8 cellular contexts compared by ENCODE assay signal in genomic region chr17:7856840-7857723, GRCh38. TPM values are rescaled to one million over a fixed set of nuclear protein-coding genes. Genes with fewer than 3 reads are reported as not detected.
A peak's percentile ranks its signal among the peaks of the same experiment; 100 is the strongest.
DNase-seq lines count a peak whose midpoint lies in the region; ATAC-seq and TF ChIP-seq lines count a peak whose summit lies in the region.

NAA38 (minus strand) TSS chr17:7857559; CDS start chr17:7857463, 96 bp downstream.

- H3K79me2 ChIP-seq in PC-9 (ENCODE audit: low read depth), result peaks cover 18% of the 10 kb centered on the region

- intact Hi-C loops in PC-9 (cut with micrococcal nuclease; ENCODE audit: unreplicated experiment) (loop anchor here (1.0 to 10.0 kb wide), 6 partner anchors 13 to 272 kb away; partner anchors contain the start of gene MPDU1), esophagus muscularis mucosa (cut with DNase I) (no loop called here)

- H3K36me3 Mint-ChIP-seq in activated T-cell treated with anti-CD3 and anti-CD28 coated beads, Interleukin-2, amount 50 U/mL, for 24 hours (ENCODE audit: low read depth), result peaks cover 40% of the 10 kb centered on the region

- peaks cover 35% of the 10 kb centered on the region for H3K4me1 Mint-ChIP-seq in activated T-cell treated with anti-CD3 and anti-CD28 coated beads, Interleukin-2, amount 50 U/mL, for 24 hours (ENCODE audit: low read depth)

- H3K27ac ChIP-seq in PC-9 (peak within 1 kb of the TSS; percentile 79), esophagus muscularis mucosa (replicated peaks in 1 of 4) (peak within 1 kb of the TSS; percentile 91 to 95 (median 94))

- H3K4me3 ChIP-seq in PC-9 (peak within 1 kb of the TSS; percentile 97), esophagus muscularis mucosa (peak within 1 kb of the TSS; percentile 69 to 76 (median 74))

- in situ Hi-C loops in KBM-7 (cut with MboI; ENCODE audit: low pct_unique_long_range_greater_than_20kb, low sequenced_read_pairs), result no loop called here

- H3K9me3 Mint-ChIP-seq in activated T-cell treated with anti-CD3 and anti-CD28 coated beads, Interleukin-2, amount 50 U/mL, for 24 hours, result no peaks in the 10 kb centered on the region

- peak; percentile 57 for ATAC-seq in GM21717 (IDR thresholded peaks at IDR 0.05; ENCODE audit: unreplicated experiment)

- H3K9me2 ChIP-seq in PC-9 (ENCODE audit: insufficient read depth), result no peaks in the 10 kb centered on the region

- TF ChIP-seq EP300 in esophagus muscularis mucosa (IDR thresholded peaks at IDR 0.05), result no peak

- peak within 1 kb of the TSS; percentile 97 for H3K4me2 ChIP-seq in PC-9

- CTCF ChIA-PET in PC-9 (lab: Charles Lee), result interaction anchor here (1.1 to 1.5 kb wide), 2 partner anchors 12 to 22 kb away, joined by 7 to 12 read pairs; no protein-coding TSS in a partner anchor

- no peaks in the 10 kb centered on the region for H4K20me1 ChIP-seq in PC-9 (ENCODE audit: insufficient read depth)

- H3K4me3 Mint-ChIP-seq in activated T-cell treated with anti-CD3 and anti-CD28 coated beads, Interleukin-2, amount 50 U/mL, for 24 hours, result no peak within 1 kb of the TSS

- H3K9me3 ChIP-seq in PC-9 (ENCODE audit: insufficient read depth, low read depth) (no peaks in the 10 kb centered on the region), esophagus muscularis mucosa (no peaks in the 10 kb centered on the region)

- peaks cover 11% of the 10 kb centered on the region for H3F3A ChIP-seq in PC-9 (ENCODE audit: insufficient read depth, low read depth)

- H3K27me3 ChIP-seq in PC-9 (ENCODE audit: insufficient read depth, low read depth), result no peaks in the 10 kb centered on the region
- H3K27me3 ChIP-seq in esophagus muscularis mucosa, result no peaks in the 10 kb centered on the region

- peaks cover 13% of the 10 kb centered on the region for H3K4me1 ChIP-seq in PC-9 (replicated peaks; ENCODE audit: insufficient read depth)
- H3K4me1 ChIP-seq in esophagus muscularis mucosa, result peaks cover 38 to 53% (median 47%) of the 10 kb centered on the region in 4 donors

- under 1% methylated on average over 47 of the region's 62 CpGs for WGBS in esophagus muscularis mucosa

- H3K36me3 ChIP-seq in PC-9 (ENCODE audit: low read depth) (no peaks in the 10 kb centered on the region), esophagus muscularis mucosa (peaks cover 13 to 34% (median 29%) of the 10 kb centered on the region in 4 donors)

- no peaks in the 10 kb centered on the region for H3K27me3 Mint-ChIP-seq in activated T-cell treated with anti-CD3 and anti-CD28 coated beads, Interleukin-2, amount 50 U/mL, for 24 hours

- DNase-seq in DMS79 (lab: John Stamatoyannopoulos, UW), result peak; percentile 98
- peak; percentile 99 for DNase-seq in KBM-7
- peak; percentile 96 to 97 for DNase-seq in PC-9
- DNase-seq in activated T-cell treated with anti-CD3 and anti-CD28 coated beads, Interleukin-2, amount 50 U/mL, for 24 hours, result peak; percentile 95
- DNase-seq in esophagus muscularis mucosa (ENCODE audit: extremely low spot score), result peak; percentile 99
- peak; percentile 100 for DNase-seq in myocyte (ENCODE audit: low read depth)
- peak; percentile 80 to 95 for DNase-seq in stimulated activated CD8-positive, alpha-beta memory T cell treated with anti-CD3 and anti-CD28 coated beads, Interleukin-7, amount 100 ng/mL, for 48 hours (ENCODE audit: extremely low read depth in 1 of 2, low read depth in 1 of 2)

- peak; percentile 39 for TF ChIP-seq POLR2A in esophagus muscularis mucosa (IDR thresholded peaks at IDR 0.05; ENCODE audit: low read depth)

- peak within 1 kb of the TSS; percentile 78 for H2AFZ ChIP-seq in PC-9

- TF ChIP-seq CTCF in PC-9 (conservative IDR thresholded peaks at IDR 0.05) (no peak), esophagus muscularis mucosa (IDR thresholded peaks at IDR 0.05) (peak; percentile 46 to 67 (median 55))

- POLR2A ChIA-PET in PC-9 (lab: Charles Lee; ENCODE audit: unreplicated experiment), result interaction anchor here (0.6 to 0.7 kb wide), 3 partner anchors 29 to 438 kb away, joined by 3 to 10 read pairs (median 5); no protein-coding TSS in a partner anchor

- TSS peak; percentile 83 for BruUV-seq in PC-9 (replicated peaks; lab: Mats Ljungman, UMichigan)

- no peak within 1 kb of the TSS for H3K27ac Mint-ChIP-seq in activated T-cell treated with anti-CD3 and anti-CD28 coated beads, Interleukin-2, amount 50 U/mL, for 24 hours

RNA-seq across cellular contexts. Expression of gene NAA38, which starts in this region (rescaled TPM):
- total RNA-seq in PC-9 (2021) (159 and 176 TPM in 2 replicates), esophagus muscularis mucosa (100 to 1,000 TPM in 2 of 4 donors, 10 to 100 TPM in 2; 61.4 to 110 (median 102) TPM), myocyte (37.7 and 54.8 TPM in 2 replicates)
- 155 TPM for polyA plus RNA-seq in myocyte (2012)

Comparison
In these comparisons a context has a peak if more than half of its experiments do, and no peak if none do; other contexts are left out.
1. Peak in every context shown above with its lines: DNase-seq, ATAC-seq, H3K4me3 ChIP-seq and H3K27ac ChIP-seq.